9 cellular contexts compared by ENCODE assay signal in genomic region chr19:18895828-18896341, GRCh38. TPM values are rescaled to one million over a fixed set of nuclear protein-coding genes. Genes with fewer than 3 reads are reported as not detected.
DNase-seq lines count a peak whose midpoint lies in the region; ATAC-seq, FAIRE-seq and TF ChIP-seq lines count a peak whose summit lies in the region.
"Had no signal": no experiment of that assay in that cellular context is flagged by ENCODE, and none has a peak within 500 bp of the region (broad histone marks: within the 10 kb centered on the region; RNA-seq: fewer than 3 reads in every experiment).

Gene CERS1, minus strand, starts transcription at chr19:18896158. Its CDS starts 86 bp downstream, at chr19:18896072.

- peak within 1 kb of the TSS; percentile 21 to 57 (median 43); a peak in 17 of 20 replicates for H3K4me3 ChIP-seq in BLaER1 treated with 17β-estradiol and CSF1 and Interleukin-3, amounts not matched to agents 10 nM and 100 nM
- H3K4me3 ChIP-seq in left lung (peak within 1 kb of the TSS; percentile 12 to 28), transverse colon (peak within 1 kb of the TSS in 3 of 4 donors; percentile 14 to 43 (median 28))
- H3K4me3 ChIP-seq: lung had no signal

- no peak for ATAC-seq in left lung
- no peak for ATAC-seq in GM21526 (IDR thresholded peaks at IDR 0.05; ENCODE audit: low FRiP score, unreplicated experiment)
- ATAC-seq in GM21529 (IDR thresholded peaks at IDR 0.05; ENCODE audit: unreplicated experiment): no peak

- TF ChIP-seq POLR2A in transverse colon (IDR thresholded peaks at IDR 0.05): no peak
- TF ChIP-seq POLR2A in H54 (IDR thresholded peaks at IDR 0.05; ENCODE audit: low read depth, low read length): no peak

- H3K27ac Mint-ChIP-seq in brain: peak within 1 kb of the TSS; percentile 63 to 97 (median 94)

- H3K9ac ChIP-seq in BLaER1 treated with 17β-estradiol and CSF1 and Interleukin-3, amounts not matched to agents 10 nM and 100 nM: 0 out of 22 replicates have a peak within 1 kb of the TSS, but pooled peaks of 2 of the 11 experiments have one; percentile 6 to 39

- H3K27ac ChIP-seq in BLaER1 treated with 17β-estradiol and CSF1 and Interleukin-3, amounts not matched to agents 10 nM and 100 nM: no peak within 1 kb of the TSS
- H3K27ac ChIP-seq in left lung (no peak within 1 kb of the TSS), transverse colon (no peak within 1 kb of the TSS)

- no peak for TF ChIP-seq EP300 in transverse colon (IDR thresholded peaks at IDR 0.05; ENCODE audit: low read depth)

- peak; percentile 96 for DNase-seq in HuH-7.5 (ENCODE audit: low spot score)
- DNase-seq in left lung: no peak
- no peak for DNase-seq in transverse colon
- DNase-seq in H54 (ENCODE audit: insufficient read length, low spot score): no peak

- TF ChIP-seq CTCF in brain (conservative IDR thresholded peaks at IDR 0.05): no peak
- no peak for TF ChIP-seq CTCF in left lung (IDR thresholded peaks at IDR 0.05)
- TF ChIP-seq CTCF in transverse colon (IDR thresholded peaks at IDR 0.05): no peak

- H3K4me1 ChIP-seq in BLaER1 treated with 17β-estradiol and CSF1 and Interleukin-3, amounts not matched to agents 10 nM and 100 nM: peaks cover 17 to 37% (median 29%) of the 10 kb centered on the region in 10 experiments; a peak in 18 of 20 replicates
- H3K4me1 ChIP-seq in left lung: peaks cover 0 to 16% of the 10 kb centered on the region in 2 donors
- peaks cover 0 to 18% (median 9%) of the 10 kb centered on the region in 4 donors for H3K4me1 ChIP-seq in transverse colon

- in situ Hi-C loops in transverse colon (cut with MboI; ENCODE audit: low pct_ligation_motif_present in 1 of 4, low pct_unique_long_range_greater_than_20kb in 1 of 4, low sequenced_read_pairs in 3 of 4): no loop called here

- no peaks in the 10 kb centered on the region for H3K27me3 Mint-ChIP-seq in brain

- H3K36me3 ChIP-seq in BLaER1 treated with 17β-estradiol and CSF1 and Interleukin-3, amounts not matched to agents 10 nM and 100 nM: peaks cover 19 to 26% (median 21%) of the 10 kb centered on the region in 11 experiments
- peaks cover 0 to 25% of the 10 kb centered on the region in 2 donors for H3K36me3 ChIP-seq in left lung
- H3K36me3 ChIP-seq in transverse colon: peaks cover 0 to 12% (median 3%) of the 10 kb centered on the region in 4 donors

- intact Hi-C loops in left lung (cut with DNase I) (no loop called here), transverse colon (cut with DNase I; ENCODE audit: low total_unique reads) (no loop called here)

- no peaks in the 10 kb centered on the region for H3K9me3 ChIP-seq in BLaER1 treated with 17β-estradiol and CSF1 and Interleukin-3, amounts not matched to agents 10 nM and 100 nM (replicated peaks in 1 of 11)
- no peaks in the 10 kb centered on the region for H3K9me3 ChIP-seq in left lung
- H3K9me3 ChIP-seq in transverse colon: no peaks in the 10 kb centered on the region

- H3K4me3 Mint-ChIP-seq in brain: peak within 1 kb of the TSS; percentile 87 to 92 (median 88)

- FAIRE-seq in H54 (lab: Jason Lieb, UNC): no peak

- WGBS in transverse colon (ENCODE audit: low coverage in 1 of 2), 2 donors: 0% methylated on average over 2 of the region's 88 CpGs; no CpG with 5 or more reads in 1 of the 2 donors

- H3K36me3 Mint-ChIP-seq in brain: peaks cover 24% of the 10 kb centered on the region

- peak within 1 kb of the TSS; percentile 65 to 81 (median 74) for H3K4me2 ChIP-seq in BLaER1 treated with 17β-estradiol and CSF1 and Interleukin-3, amounts not matched to agents 10 nM and 100 nM

- H3K27me3 ChIP-seq in BLaER1 treated with 17β-estradiol and CSF1 and Interleukin-3, amounts not matched to agents 10 nM and 100 nM: peaks cover 57 to 76% (median 71%) of the 10 kb centered on the region in 11 experiments
- H3K27me3 ChIP-seq in left lung (peaks cover 15 to 49% of the 10 kb centered on the region in 2 donors), transverse colon (peaks cover 49% of the 10 kb centered on the region)

- no peaks in the 10 kb centered on the region for H3K9me3 Mint-ChIP-seq in brain

- H3K4me1 Mint-ChIP-seq in brain: peaks cover 29% of the 10 kb centered on the region

- H4K20me1 ChIP-seq in BLaER1 treated with 17β-estradiol and CSF1 and Interleukin-3, amounts not matched to agents 10 nM and 100 nM: peaks cover 10 to 74% (median 56%) of the 10 kb centered on the region in 11 experiments; a peak in 19 of 22 replicates

RNA-seq across cellular contexts. Expression of gene CERS1, which starts in this region (rescaled TPM):
- polyA plus RNA-seq in brain (ENCODE audit: insufficient read depth, low read depth, low replicate concordance): 104 TPM
- total RNA-seq in left lung: under 1 TPM; 0.20 to 0.24 TPM
- not detected for total RNA-seq in transverse colon
